ENCODE assay signal across 26 cellular contexts in genomic region chr11:15161746-15162145, GRCh38. TPM values are rescaled to one million over a fixed set of nuclear protein-coding genes. Genes with fewer than 3 reads are reported as not detected.
"Had no signal": no experiment of that assay in that cellular context is flagged by ENCODE, and none has a peak within 500 bp of the region (broad histone marks: within the 10 kb centered on the region; RNA-seq: fewer than 3 reads in every experiment).

No MANE protein-coding gene starts in this region.

- H3K27me3 Mint-ChIP-seq: progenitor cell of endocrine pancreas had no signal

- H3K27ac Mint-ChIP-seq: naive thymus-derived CD8-positive, alpha-beta T cell; nephron; neural progenitor cell; progenitor cell of endocrine pancreas; stimulated activated memory B cell treated with anti-CD40 and anti-IgM and Interleukin-4, amounts not matched to agents 10 μg/mL and 1 μg/mL and 100 μg/mL, for 72 hours; stimulated activated naive CD8-positive, alpha-beta T cell treated with anti-CD3 and anti-CD28 coated beads, Interleukin-15, amount 100 ng/mL, for 72 hours; type B pancreatic cell had no signal

- H3K36me3 Mint-ChIP-seq: naive thymus-derived CD8-positive, alpha-beta T cell; neural progenitor cell; stimulated activated memory B cell treated with anti-CD40 and anti-IgM and Interleukin-4, amounts not matched to agents 10 μg/mL and 1 μg/mL and 100 μg/mL, for 72 hours; type B pancreatic cell had no signal

- H3K9me3 Mint-ChIP-seq: naive thymus-derived CD8-positive, alpha-beta T cell; nephron; neural progenitor cell; stimulated activated memory B cell treated with anti-CD40 and anti-IgM and Interleukin-4, amounts not matched to agents 10 μg/mL and 1 μg/mL and 100 μg/mL, for 72 hours; stimulated activated naive CD8-positive, alpha-beta T cell treated with anti-CD3 and anti-CD28 coated beads, Interleukin-15, amount 100 ng/mL, for 72 hours had no signal

- ATAC-seq: naive thymus-derived CD8-positive, alpha-beta T cell; right lobe of liver; stimulated activated memory B cell treated with anti-CD40 and anti-IgM and Interleukin-4, amounts not matched to agents 10 μg/mL and 1 μg/mL and 100 μg/mL, for 72 hours; stimulated activated naive CD8-positive, alpha-beta T cell treated with anti-CD3 and anti-CD28 coated beads, Interleukin-15, amount 100 ng/mL, for 72 hours had no signal

- H3K4me3 Mint-ChIP-seq: naive thymus-derived CD8-positive, alpha-beta T cell; nephron; neural progenitor cell; stimulated activated memory B cell treated with anti-CD40 and anti-IgM and Interleukin-4, amounts not matched to agents 10 μg/mL and 1 μg/mL and 100 μg/mL, for 72 hours; stimulated activated naive CD8-positive, alpha-beta T cell treated with anti-CD3 and anti-CD28 coated beads, Interleukin-15, amount 100 ng/mL, for 72 hours; type B pancreatic cell had no signal

- DNase-seq: left ventricle myocardium inferior; midbrain; naive thymus-derived CD8-positive, alpha-beta T cell; ovary; right lobe of liver; stimulated activated CD4-positive, alpha-beta T cell treated with anti-CD3 and anti-CD28 coated beads, Interleukin-1b, Interleukin-23, amount 100 ng/mL, for 48 hours; stimulated activated CD4-positive, alpha-beta T cell treated with anti-CD3 and anti-CD28 coated beads, Interleukin-2, amount 100 ng/mL, for 48 hours; stimulated activated CD4-positive, alpha-beta T cell treated with anti-CD3 and anti-CD28 coated beads, Interleukin-4, amount 100 ng/mL, for 4 hours; stimulated activated CD8-positive, alpha-beta memory T cell treated with anti-CD3 and anti-CD28 coated beads, Interleukin-4, amount 100 ng/mL, for 48 hours; stimulated activated naive CD4-positive, alpha-beta T cell treated with Interleukin-2 at 50 U/mL for 16 hours; stimulated activated naive CD8-positive, alpha-beta T cell treated with anti-CD3 and anti-CD28 coated beads, Interleukin-15, amount 100 ng/mL, for 72 hours; substantia nigra; uterus had no signal

- H3K4me3 ChIP-seq: hepatocyte, left ventricle myocardium inferior, lung, neural progenitor cell, ovary, right atrium auricular region, right lobe of liver, smooth muscle cell, tibial nerve, uterus had no signal

- H3K4me1 Mint-ChIP-seq: naive thymus-derived CD8-positive, alpha-beta T cell; stimulated activated memory B cell treated with anti-CD40 and anti-IgM and Interleukin-4, amounts not matched to agents 10 μg/mL and 1 μg/mL and 100 μg/mL, for 72 hours; stimulated activated naive CD8-positive, alpha-beta T cell treated with anti-CD3 and anti-CD28 coated beads, Interleukin-15, amount 100 ng/mL, for 72 hours had no signal

RNA-seq across cellular contexts. Expression of gene INSC, which starts 47.0 kb away (rescaled TPM):
- total RNA-seq: mesenteric fat pad, progenitor cell of endocrine pancreas, pulmonary artery endothelial cell, smooth muscle cell, temporal lobe had no signal
